8 cellular contexts compared by ENCODE assay signal in the genomic region with DNA sequence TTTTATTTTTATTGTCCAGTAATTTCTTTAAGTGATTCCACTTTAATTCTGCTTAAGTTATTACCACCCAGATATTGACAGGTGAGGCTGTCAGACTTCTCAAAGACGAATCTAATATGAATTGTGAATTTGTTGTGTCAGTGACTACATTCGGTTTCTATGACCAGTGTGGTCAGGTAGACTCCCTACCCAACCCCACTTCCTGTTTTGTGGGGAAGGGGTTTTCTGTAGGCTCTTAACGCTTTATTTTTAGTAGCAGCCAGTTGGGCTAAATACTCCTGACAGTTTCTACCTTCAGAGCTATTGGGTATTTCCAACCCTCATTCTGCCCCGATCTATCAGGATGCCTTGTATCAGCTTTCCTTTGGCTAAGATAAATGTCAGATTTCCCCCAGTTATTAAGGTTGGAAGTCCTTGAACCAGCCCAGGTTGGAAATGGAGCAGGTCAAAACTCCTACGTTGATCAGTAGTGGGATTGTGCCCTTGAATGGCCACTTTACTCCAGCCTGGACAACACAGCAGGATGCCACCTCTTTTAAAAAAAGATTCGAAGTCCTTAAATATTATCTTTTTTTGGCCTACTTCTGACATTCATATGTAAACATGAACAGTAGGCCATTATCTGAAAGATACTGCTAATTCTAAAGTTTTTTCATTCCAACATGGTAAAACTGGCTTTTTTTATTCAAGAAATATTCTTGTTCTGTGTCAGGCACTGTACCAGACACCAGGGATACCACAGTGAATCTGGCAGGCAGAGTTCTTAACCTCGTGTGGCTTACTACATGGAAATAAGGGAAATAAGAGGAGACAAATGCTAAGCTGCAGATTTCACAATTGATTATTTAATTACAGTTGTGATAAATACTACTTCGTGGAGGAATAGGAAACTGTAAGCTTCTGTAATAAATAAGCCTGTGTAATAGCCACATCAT.
A peak's percentile ranks its signal among the peaks of the same experiment; 100 is the strongest.
DNase-seq lines count a peak whose midpoint lies in the region; ATAC-seq and TF ChIP-seq lines count a peak whose summit lies in the region.

No MANE protein-coding gene starts in this region.

- H3K36me3 ChIP-seq in neuronal stem cell (replicated peaks in 1 of 2; ENCODE audit: control insufficient read depth in 2 of 2, insufficient read depth in 2 of 2, low read length in 2 of 2), result peaks cover 9 to 51% of the 10 kb centered on the region in 2 donors

- CTCF ChIA-PET in GM10248 (lab: Yijun Ruan, JAX), result interaction anchor here (0.8 to 2.8 kb wide), 4 partner anchors 11 to 57 kb away, joined by 3 to 11 read pairs (median 7); no protein-coding TSS in a partner anchor

- no peak overlapping the region for H4K91ac ChIP-seq in neuronal stem cell (ENCODE audit: low read depth, low read length, poor library complexity)

- H3K4me1 Mint-ChIP-seq in activated naive CD4-positive, alpha-beta T cell treated with anti-CD3 and anti-CD28 coated beads, Interleukin-2, amount 50 U/mL, for 24 hours, result peaks cover 42% of the 10 kb centered on the region

- H3K27ac Mint-ChIP-seq in activated naive CD4-positive, alpha-beta T cell treated with anti-CD3 and anti-CD28 coated beads, Interleukin-2, amount 50 U/mL, for 24 hours, result peak overlapping the region; percentile 77

- peak overlapping the region; percentile 63 for H3K4me3 Mint-ChIP-seq in activated naive CD4-positive, alpha-beta T cell treated with anti-CD3 and anti-CD28 coated beads, Interleukin-2, amount 50 U/mL, for 24 hours

- no peak overlapping the region for H2BK5ac ChIP-seq in neuronal stem cell (ENCODE audit: low read length)

- peak; percentile 68 for DNase-seq in GM10248 (ENCODE audit: extremely low spot score)
- no peak for DNase-seq in HCEC 1CT
- no peak for DNase-seq in T-helper 9 cell
- DNase-seq in neuronal stem cell (ENCODE audit: low spot score), result no peak
- DNase-seq in NCI-H1694 (lab: John Stamatoyannopoulos, UW), result no peak

- H2AFZ ChIP-seq in neuronal stem cell (ENCODE audit: low read length), result no peak overlapping the region

- H3K4me1 ChIP-seq in neuronal stem cell (ENCODE audit: control insufficient read depth in 2 of 2, insufficient read depth in 1 of 2, low read depth in 1 of 2, low read length in 2 of 2), result no peaks in the 10 kb centered on the region

- no peak overlapping the region for H3K27ac ChIP-seq in neuronal stem cell (replicated peaks; ENCODE audit: low read length)

- no peak overlapping the region for H3K23ac ChIP-seq in neuronal stem cell (ENCODE audit: low read depth, low read length, poor library complexity)

- H3K4ac ChIP-seq in neuronal stem cell (ENCODE audit: low read length), result no peak overlapping the region

- no peaks in the 10 kb centered on the region for H3K79me1 ChIP-seq in neuronal stem cell (ENCODE audit: low read depth, low read length)

- H3K27me3 Mint-ChIP-seq in activated naive CD4-positive, alpha-beta T cell treated with anti-CD3 and anti-CD28 coated beads, Interleukin-2, amount 50 U/mL, for 24 hours, result no peaks in the 10 kb centered on the region

- H3K27me3 ChIP-seq in neuronal stem cell (ENCODE audit: control insufficient read depth in 3 of 3, insufficient read depth in 3 of 3, low read depth in 1 of 3, low read length in 3 of 3), result no peaks in the 10 kb centered on the region

- H2BK120ac ChIP-seq in neuronal stem cell (ENCODE audit: low read depth, low read length), result no peak overlapping the region

- H3K36me3 Mint-ChIP-seq in activated naive CD4-positive, alpha-beta T cell treated with anti-CD3 and anti-CD28 coated beads, Interleukin-2, amount 50 U/mL, for 24 hours, result peaks cover 37% of the 10 kb centered on the region

- H2AK5ac ChIP-seq in neuronal stem cell (ENCODE audit: low read depth, low read length), result no peak overlapping the region

- no peak overlapping the region for H4K8ac ChIP-seq in neuronal stem cell (ENCODE audit: low read depth, low read length)

- no peak overlapping the region for H3K4me2 ChIP-seq in neuronal stem cell (ENCODE audit: insufficient read depth, low read length, poor library complexity, severe bottlenecking)

- no peak overlapping the region for H3K4me3 ChIP-seq in neuronal stem cell (ENCODE audit: low read length in 2 of 2)

- H3K9me3 ChIP-seq in neuronal stem cell (replicated peaks in 1 of 2; ENCODE audit: control insufficient read depth in 2 of 2, insufficient read depth in 1 of 2, low read depth in 1 of 2, low read length in 2 of 2), result no peaks in the 10 kb centered on the region

- POLR2A ChIA-PET in GM10248 (lab: Yijun Ruan, JAX), result no interaction called here

- no peak overlapping the region for H3K18ac ChIP-seq in neuronal stem cell (ENCODE audit: low read length)

- ATAC-seq in GM19452 (IDR thresholded peaks at IDR 0.05; ENCODE audit: unreplicated experiment) (peak; percentile 80), HG03280 (IDR thresholded peaks at IDR 0.05; ENCODE audit: unreplicated experiment) (peak; percentile 87)

- no peak for TF ChIP-seq CTCF in GM10248 (IDR thresholded peaks at IDR 0.05; ENCODE audit: control extremely low read depth, extremely low read depth, low read depth, missing control alignments)

- WGBS in neuronal stem cell (ENCODE audit: extremely low coverage in 2 of 2, insufficient read length in 2 of 2, insufficient replicate concordance in 1 of 2), 2 donors, result no CpG with 5 or more reads among the region's 8 CpGs

- no peak overlapping the region for H2BK15ac ChIP-seq in neuronal stem cell (ENCODE audit: low read length)

- no peaks in the 10 kb centered on the region for H3K9me3 Mint-ChIP-seq in activated naive CD4-positive, alpha-beta T cell treated with anti-CD3 and anti-CD28 coated beads, Interleukin-2, amount 50 U/mL, for 24 hours

- H3K9ac ChIP-seq in neuronal stem cell (ENCODE audit: low read depth, low read length, poor library complexity), result no peak overlapping the region

- no peak overlapping the region for H2BK12ac ChIP-seq in neuronal stem cell (ENCODE audit: low read length)

- no peak overlapping the region for H3K14ac ChIP-seq in neuronal stem cell (ENCODE audit: low read length)
